Comparison of ENCODE assay signal across 1 cellular context in the genomic region with DNA sequence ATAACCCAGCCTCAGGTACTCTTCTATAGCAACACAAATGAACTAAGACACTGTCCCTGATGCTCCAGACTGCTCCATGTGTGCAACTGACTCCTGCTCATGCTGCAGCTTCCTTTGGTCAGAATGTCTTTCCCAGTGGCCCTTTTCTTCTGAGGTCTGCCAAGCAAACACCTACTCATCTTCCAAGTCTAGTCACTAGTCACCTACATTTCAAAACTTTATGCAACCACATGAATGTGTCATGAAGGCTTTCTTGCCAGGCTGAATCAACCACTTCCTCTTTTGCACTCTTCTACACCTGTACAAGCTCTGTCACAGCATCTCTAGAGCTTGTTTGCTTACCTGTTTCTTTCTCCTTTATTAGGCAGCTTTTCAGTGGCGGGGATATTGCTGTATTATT.
TF ChIP-seq lines count a peak whose summit lies in the region.

No MANE protein-coding gene starts in this region.

TF ChIP-seq in K562, 482 proteins besides CTCF, POLR2A, EP300 and RAD21 (continued from another document):
- TF ChIP-seq, protein P1, sequence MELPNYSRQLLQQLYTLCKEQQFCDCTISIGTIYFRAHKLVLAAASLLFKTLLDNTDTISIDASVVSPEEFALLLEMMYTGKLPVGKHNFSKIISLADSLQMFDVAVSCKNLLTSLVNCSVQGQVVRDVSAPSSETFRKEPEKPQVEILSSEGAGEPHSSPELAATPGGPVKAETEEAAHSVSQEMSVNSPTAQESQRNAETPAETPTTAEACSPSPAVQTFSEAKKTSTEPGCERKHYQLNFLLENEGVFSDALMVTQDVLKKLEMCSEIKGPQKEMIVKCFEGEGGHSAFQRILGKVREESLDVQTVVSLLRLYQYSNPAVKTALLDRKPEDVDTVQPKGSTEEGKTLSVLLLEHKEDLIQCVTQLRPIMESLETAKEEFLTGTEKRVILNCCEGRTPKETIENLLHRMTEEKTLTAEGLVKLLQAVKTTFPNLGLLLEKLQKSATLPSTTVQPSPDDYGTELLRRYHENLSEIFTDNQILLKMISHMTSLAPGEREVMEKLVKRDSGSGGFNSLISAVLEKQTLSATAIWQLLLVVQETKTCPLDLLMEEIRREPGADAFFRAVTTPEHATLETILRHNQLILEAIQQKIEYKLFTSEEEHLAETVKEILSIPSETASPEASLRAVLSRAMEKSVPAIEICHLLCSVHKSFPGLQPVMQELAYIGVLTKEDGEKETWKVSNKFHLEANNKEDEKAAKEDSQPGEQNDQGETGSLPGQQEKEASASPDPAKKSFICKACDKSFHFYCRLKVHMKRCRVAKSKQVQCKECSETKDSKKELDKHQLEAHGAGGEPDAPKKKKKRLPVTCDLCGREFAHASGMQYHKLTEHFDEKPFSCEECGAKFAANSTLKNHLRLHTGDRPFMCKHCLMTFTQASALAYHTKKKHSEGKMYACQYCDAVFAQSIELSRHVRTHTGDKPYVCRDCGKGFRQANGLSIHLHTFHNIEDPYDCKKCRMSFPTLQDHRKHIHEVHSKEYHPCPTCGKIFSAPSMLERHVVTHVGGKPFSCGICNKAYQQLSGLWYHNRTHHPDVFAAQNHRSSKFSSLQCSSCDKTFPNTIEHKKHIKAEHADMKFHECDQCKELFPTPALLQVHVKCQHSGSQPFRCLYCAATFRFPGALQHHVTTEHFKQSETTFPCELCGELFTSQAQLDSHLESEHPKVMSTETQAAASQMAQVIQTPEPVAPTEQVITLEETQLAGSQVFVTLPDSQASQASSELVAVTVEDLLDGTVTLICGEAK (IDR thresholded peaks at IDR 0.05), result peak; percentile 80
- TF ChIP-seq, protein P1 (CRISPR knock-in tag; IDR thresholded peaks at IDR 0.05), result peak; percentile 74; the same call in 1 of the 2 replicates
- TF ChIP-seq SPI1 (IDR thresholded peaks at IDR 0.05; ENCODE audit: borderline replicate concordance, low read depth, low read length), result peak; percentile 98
- TF ChIP-seq, protein P2, sequence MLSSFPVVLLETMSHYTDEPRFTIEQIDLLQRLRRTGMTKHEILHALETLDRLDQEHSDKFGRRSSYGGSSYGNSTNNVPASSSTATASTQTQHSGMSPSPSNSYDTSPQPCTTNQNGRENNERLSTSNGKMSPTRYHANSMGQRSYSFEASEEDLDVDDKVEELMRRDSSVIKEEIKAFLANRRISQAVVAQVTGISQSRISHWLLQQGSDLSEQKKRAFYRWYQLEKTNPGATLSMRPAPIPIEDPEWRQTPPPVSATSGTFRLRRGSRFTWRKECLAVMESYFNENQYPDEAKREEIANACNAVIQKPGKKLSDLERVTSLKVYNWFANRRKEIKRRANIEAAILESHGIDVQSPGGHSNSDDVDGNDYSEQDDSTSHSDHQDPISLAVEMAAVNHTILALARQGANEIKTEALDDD (IDR thresholded peaks at IDR 0.05), result peak; percentile 13; the same call in 1 of the 2 replicates
